In the genomic region with DNA sequence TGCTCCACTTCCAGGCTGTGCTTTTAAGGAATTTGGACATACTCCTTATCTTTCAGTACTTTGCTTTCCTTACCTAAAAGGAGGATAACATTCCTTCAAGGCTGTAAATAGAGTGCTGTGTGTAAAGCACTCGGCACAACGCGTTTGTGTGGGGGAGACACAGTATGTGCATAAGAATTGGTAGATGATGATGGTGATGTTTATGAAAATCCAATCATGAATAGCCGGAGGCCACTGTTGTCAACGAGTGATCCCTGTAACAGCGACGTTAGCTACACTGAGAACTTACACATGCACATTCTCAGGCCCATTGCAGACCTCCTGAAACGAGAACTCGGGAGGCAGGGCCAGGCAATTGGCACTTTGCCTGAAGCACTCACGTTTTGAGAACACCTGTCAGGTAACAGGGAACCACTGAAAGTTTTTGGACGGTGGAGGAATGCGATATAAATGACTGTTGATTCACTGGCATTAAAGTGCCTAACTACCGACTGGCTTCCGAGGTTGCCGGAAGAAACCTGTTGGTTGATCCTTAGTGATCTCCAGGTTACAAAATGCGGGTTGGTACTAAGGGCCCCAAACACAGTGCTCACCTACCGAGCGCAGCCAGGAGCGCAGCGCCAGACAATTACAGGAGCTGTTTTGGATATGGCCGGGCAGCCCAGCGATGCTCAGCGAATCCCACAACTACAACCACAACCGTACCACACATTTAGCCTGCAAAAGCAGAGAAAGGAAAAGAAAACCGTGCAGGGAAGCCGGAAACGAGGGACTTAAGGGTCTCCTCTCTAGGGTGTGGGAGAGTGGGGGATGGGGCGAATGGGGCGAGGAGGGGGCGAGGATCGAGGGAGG, we compare ENCODE assay signal across 8 cellular contexts. TPM values are rescaled to one million over a fixed set of nuclear protein-coding genes. Genes with fewer than 3 reads are reported as not detected.
DNase-seq lines count a peak whose midpoint lies in the region; ATAC-seq and TF ChIP-seq lines count a peak whose summit lies in the region.

No MANE protein-coding gene starts in this region.

- H3K27ac ChIP-seq in OCI-LY7 (ENCODE audit: low read depth, low read length, poor library complexity, severe bottlenecking) (peak overlapping the region; percentile 54), aorta (ENCODE audit: low read depth in 1 of 2, low read length in 2 of 2) (peak overlapping the region; percentile 15 to 49)
- peak overlapping the region; percentile 76 for H3K27ac ChIP-seq in effector memory CD4-positive, alpha-beta T cell (ENCODE audit: insufficient read depth, low read length, poor library complexity, severe bottlenecking)

- H3K4me1 ChIP-seq in OCI-LY7 (ENCODE audit: insufficient read depth, low read length, poor library complexity, severe bottlenecking) = peaks cover 18% of the 10 kb centered on the region
- peaks cover 7% of the 10 kb centered on the region for H3K4me1 ChIP-seq in effector memory CD4-positive, alpha-beta T cell (ENCODE audit: control insufficient read depth, insufficient read depth, low read length, poor library complexity, severe bottlenecking)
- no peaks in the 10 kb centered on the region for H3K4me1 ChIP-seq in aorta (ENCODE audit: control insufficient read depth in 1 of 2, insufficient read depth in 2 of 2, low read length in 2 of 2)

- H3K27me3 ChIP-seq in effector memory CD4-positive, alpha-beta T cell (replicated peaks; ENCODE audit: control insufficient read depth, insufficient read depth, low read length, poor library complexity, severe bottlenecking) = no peaks in the 10 kb centered on the region
- H3K27me3 ChIP-seq in aorta (ENCODE audit: control insufficient read depth in 1 of 2, insufficient read depth in 2 of 2, low read length in 1 of 2) = no peaks in the 10 kb centered on the region

- TF ChIP-seq CTCF in OCI-LY7 (conservative IDR thresholded peaks at IDR 0.05; ENCODE audit: low read length) = no peak

- TSS peak; percentile 62 for BruUV-seq in OCI-LY7 (replicated peaks; lab: Mats Ljungman, UMichigan)

- H3K4me3 ChIP-seq in OCI-LY7 (ENCODE audit: low read depth, low read length, poor library complexity, severe bottlenecking) (peak overlapping the region; percentile 79), aorta (ENCODE audit: low read length in 2 of 2) (peak overlapping the region; percentile 96 to 98)
- H3K4me3 ChIP-seq in effector memory CD4-positive, alpha-beta T cell (ENCODE audit: insufficient read depth, low read depth, low read length, poor library complexity, severe bottlenecking) = peak overlapping the region; percentile 67

- 4 to 5% methylated on average over 29 to 31 of the region's 31 CpGs for WGBS in aorta, 2 donors

- peaks cover 27% of the 10 kb centered on the region; the same call in 1 of the 2 replicates for H4K20me1 ChIP-seq in OCI-LY7 (ENCODE audit: insufficient read depth, low read length)

- H3K36me3 ChIP-seq in OCI-LY7 (ENCODE audit: insufficient read depth, low read length) = peaks cover 17% of the 10 kb centered on the region; the same call in 1 of the 2 replicates
- H3K36me3 ChIP-seq in effector memory CD4-positive, alpha-beta T cell (ENCODE audit: control insufficient read depth, insufficient read depth, low read length) = no peaks in the 10 kb centered on the region
- H3K36me3 ChIP-seq in aorta (ENCODE audit: control insufficient read depth in 1 of 2, insufficient read depth in 2 of 2, low read length in 1 of 2) = no peaks in the 10 kb centered on the region

- CTCF ChIA-PET in OCI-LY7 (lab: Charles Lee; ENCODE audit: unreplicated experiment) = interaction anchor here (0.6 to 1.0 kb wide), 2 partner anchors 21 to 22 kb away, joined by 3 to 7 read pairs; no protein-coding TSS in a partner anchor

- peak overlapping the region; percentile 91 for H2AFZ ChIP-seq in OCI-LY7 (ENCODE audit: low read length)

- peaks cover 34% of the 10 kb centered on the region for H3K79me2 ChIP-seq in OCI-LY7 (ENCODE audit: insufficient read depth, low read depth, low read length)

- DNase-seq in NCI-H1436 (lab: John Stamatoyannopoulos, UW) = peak; percentile 33
- no peak for DNase-seq in NCI-H1436 treated with DMSO at 0.1 percent for 48 hours (lab: John Stamatoyannopoulos, UW)
- DNase-seq in OCI-LY7 (ENCODE audit: low spot score) = no peak
- DNase-seq in effector memory CD4-positive, alpha-beta T cell = no peak
- peak; percentile 50 for DNase-seq in midbrain (lab: John Stamatoyannopoulos, UW)
- DNase-seq in aorta = no peak
- DNase-seq in HPDE6-E6E7 (ENCODE audit: extremely low spot score) = no peak
- no peak for DNase-seq in NCI-H187 treated with DMSO at 0.1 percent for 48 hours (lab: John Stamatoyannopoulos, UW)

- no peaks in the 10 kb centered on the region for H3K9me3 ChIP-seq in OCI-LY7 (ENCODE audit: low read length)
- no peaks in the 10 kb centered on the region for H3K9me3 ChIP-seq in effector memory CD4-positive, alpha-beta T cell (ENCODE audit: control insufficient read depth, low read length)
- no peaks in the 10 kb centered on the region for H3K9me3 ChIP-seq in aorta (ENCODE audit: control insufficient read depth, low read length)

- POLR2A ChIA-PET in OCI-LY7 (lab: Charles Lee) = interaction anchor here (0.5 to 5.3 kb wide), 9 partner anchors 11 to 425 kb away, joined by 3 to 50 read pairs (median 3); no protein-coding TSS in a partner anchor

- ATAC-seq in aorta (ENCODE audit: low FRiP score) = peak; percentile 41

- intact Hi-C loops in OCI-LY7 (cut with micrococcal nuclease; ENCODE audit: unreplicated experiment) (loop anchor here (2.0 kb wide), 1 partner anchor 134 kb away; no protein-coding TSS in a partner anchor), aorta (cut with DNase I) (loop anchor here (2.0 to 10.0 kb wide), 6 partner anchors 39 to 282 kb away; no protein-coding TSS in a partner anchor)

- peak overlapping the region; percentile 80 for H3K4me2 ChIP-seq in OCI-LY7 (ENCODE audit: low read length)

- H3K9me2 ChIP-seq in OCI-LY7 (ENCODE audit: insufficient read depth, low read length) = no peaks in the 10 kb centered on the region

RNA-seq across cellular contexts. Expression of a gene that starts 1.0 kb away (rescaled TPM):
- 67.2 and 74.0 TPM in 2 replicates for total RNA-seq in OCI-LY7 (2014; rRNA removed; shearing (Covaris generic))
- total RNA-seq in OCI-LY7 (2022) = 181 and 206 TPM in 2 replicates
- total RNA-seq in aorta = 100 to 1,000 TPM in 1 of 2 donors, 10 to 100 TPM in 1; 85.4 to 112 TPM
- 10 to 100 TPM; 22.9 to 31.6 TPM for polyA plus RNA-seq in aorta

Comparison
In these comparisons a context has a peak if more than half of its experiments do, and no peak if none do; other contexts are left out.
1. DNase-seq: peak in NCI-H1436 (single experiment) and midbrain (single experiment); none in NCI-H1436 treated with DMSO at 0.1 percent for 48 hours (single experiment), OCI-LY7 (single experiment), effector memory CD4-positive, alpha-beta T cell (0 of 3), aorta (0 of 2), HPDE6-E6E7 (single experiment) and NCI-H187 treated with DMSO at 0.1 percent for 48 hours (single experiment).
2. Peak in every context shown above with its lines, with median percentiles within 50 percentile points of each other: H3K27ac ChIP-seq and H3K4me3 ChIP-seq.